In the genomic region with DNA sequence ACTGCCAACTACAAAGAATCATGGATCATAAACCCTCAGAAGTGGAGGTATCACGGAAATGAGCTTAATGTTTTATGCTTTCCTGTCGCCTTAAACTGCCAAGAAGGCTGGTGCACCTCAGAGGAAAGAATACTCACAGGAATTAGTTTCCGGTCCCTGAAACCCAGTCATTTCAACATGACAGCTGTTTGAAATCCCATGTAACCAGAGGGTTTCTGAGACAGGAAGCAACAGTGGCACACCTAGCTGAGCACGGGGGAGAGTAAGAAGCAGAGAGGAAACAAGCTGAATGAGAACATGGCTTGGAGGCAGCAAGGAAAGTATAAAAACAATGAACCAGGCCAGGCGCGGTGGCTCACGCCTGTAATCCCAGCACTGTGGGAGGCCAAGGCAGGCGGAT, we compare ENCODE assay signal across 10 cellular contexts. TPM values are rescaled to one million over a fixed set of nuclear protein-coding genes. Genes with fewer than 3 reads are reported as not detected.
A peak's percentile ranks its signal among the peaks of the same experiment; 100 is the strongest.
DNase-seq lines count a peak whose midpoint lies in the region; ATAC-seq, FAIRE-seq and TF ChIP-seq lines count a peak whose summit lies in the region.
"Had no signal": no experiment of that assay in that cellular context is flagged by ENCODE, and none has a peak within 500 bp of the region (broad histone marks: within the 10 kb centered on the region; RNA-seq: fewer than 3 reads in every experiment).

No MANE protein-coding gene starts in this region.

- DNase-seq in ACHN (peak; percentile 38), keratinocyte (ENCODE audit: low read depth, low spot score) (no peak), NCI-H1105 (lab: John Stamatoyannopoulos, UW) (no peak), mesenteric fat pad (ENCODE audit: low spot score) (no peak)
- peak; percentile 31 to 44 for DNase-seq in activated CD4-positive, alpha-beta T cell treated with anti-CD3 and anti-CD28 coated beads, Interleukin-2, amount 50 U/mL, for 48 hours
- DNase-seq: NCI-H2081 treated with DMSO at 0.1 percent for 48 hours had no signal

- peak overlapping the region; percentile 14 for H2AFZ ChIP-seq in keratinocyte (ENCODE audit: control insufficient read depth, low read length)
- H2AFZ ChIP-seq: parathyroid adenoma had no signal

- no peak overlapping the region for H3K4me3 ChIP-seq in keratinocyte (ENCODE audit: control insufficient read depth in 2 of 3, extremely low read depth in 1 of 3, insufficient read depth in 2 of 3, low read depth in 1 of 3, low read length in 3 of 3)

- peak; percentile 76 for FAIRE-seq in keratinocyte (lab: Jason Lieb, UNC)

- dilution Hi-C loops in keratinocyte (cut with MboI; ENCODE audit: extremely low pct_ligation_motif_present, low sequenced_read_pairs), result no loop called here

- ATAC-seq in GM21447 (IDR thresholded peaks at IDR 0.05; ENCODE audit: unreplicated experiment) (peak; percentile 20), HG03039 (IDR thresholded peaks at IDR 0.05; ENCODE audit: unreplicated experiment) (no peak), HG02870 (IDR thresholded peaks at IDR 0.05; ENCODE audit: unreplicated experiment) (no peak)

- no peaks in the 10 kb centered on the region for H3K9me1 ChIP-seq in keratinocyte (ENCODE audit: control insufficient read depth, extremely low read depth, insufficient read depth, low read length)

- TF ChIP-seq CTCF in keratinocyte (optimal IDR thresholded peaks at IDR 0.05 in 1 of 3, IDR thresholded peaks at IDR 0.05 in 1 of 3, conservative IDR thresholded peaks at IDR 0.05 in 1 of 3; ENCODE audit: extremely low read depth in 1 of 3, insufficient read depth in 2 of 3, low read length in 3 of 3), result no peak

- in situ Hi-C loops in ACHN (cut with HindIII; ENCODE audit: low pct_ligation_motif_present, low pct_unique_long_range_greater_than_20kb, low sequenced_read_pairs), result no loop called here

- H4K20me1 ChIP-seq in keratinocyte (ENCODE audit: control insufficient read depth, extremely low read depth, insufficient read depth, low read length), result no peaks in the 10 kb centered on the region

- H3K4me1 ChIP-seq in keratinocyte (ENCODE audit: control insufficient read depth, extremely low read depth, insufficient read depth, low read length), result peaks cover 21% of the 10 kb centered on the region

- no peak overlapping the region for H3K27ac ChIP-seq in keratinocyte (ENCODE audit: control insufficient read depth, insufficient read depth, low read length)
- H3K27ac ChIP-seq: parathyroid adenoma had no signal

- no peaks in the 10 kb centered on the region for H3K36me3 ChIP-seq in keratinocyte (ENCODE audit: control insufficient read depth in 2 of 2, extremely low read depth in 1 of 2, insufficient read depth in 2 of 2, low read length in 2 of 2)

- H3K9ac ChIP-seq in keratinocyte (ENCODE audit: control insufficient read depth, extremely low read depth, insufficient read depth, low read length), result no peak overlapping the region
- H3K9ac ChIP-seq: parathyroid adenoma had no signal

- no peaks in the 10 kb centered on the region for H3K9me3 ChIP-seq in keratinocyte (ENCODE audit: control insufficient read depth, low read depth, low read length)

- no peaks in the 10 kb centered on the region for H3K27me3 ChIP-seq in keratinocyte (ENCODE audit: control insufficient read depth, extremely low read depth, insufficient read depth, low read length)

- peaks cover 60% of the 10 kb centered on the region for H3K79me2 ChIP-seq in keratinocyte (ENCODE audit: control insufficient read depth, insufficient read depth, low read length)

- H3K4me2 ChIP-seq in keratinocyte (ENCODE audit: control insufficient read depth, extremely low read depth, insufficient read depth, low read depth, low read length), result peak overlapping the region; percentile 3

RNA-seq across cellular contexts. Expression of a gene that starts 3.9 kb away (rescaled TPM):
- polyA plus RNA-seq in keratinocyte, result 46.5 to 56.3 TPM (median 50.9 TPM) in 3 replicates
- polyA plus RNA-seq in keratinocyte (2011; ENCODE audit: low read depth), result 67.9 TPM
- polyA plus RNA-seq in keratinocyte (2011; cell fraction: cytosol; rRNA removed), result 48.3 and 75.7 TPM in 2 replicates
- 85.0 and 98.9 TPM in 2 replicates for polyA plus RNA-seq in keratinocyte (2011; cell fraction: nucleus; rRNA removed)
- polyA plus RNA-seq in keratinocyte (2012; ENCODE audit: low replicate concordance), result 35.1 and 48.7 TPM in 2 replicates
- 50.8 to 79.5 TPM (median 74.4 TPM) in 3 replicates for polyA minus RNA-seq in keratinocyte
- polyA minus RNA-seq in keratinocyte (2011; cell fraction: cytosol; rRNA and poly(A)+ RNA removed), result 48.9 TPM
- 52.1 and 101 TPM in 2 replicates for polyA minus RNA-seq in keratinocyte (2011; cell fraction: nucleus; rRNA and poly(A)+ RNA removed)
- 187 TPM for total RNA-seq in mesenteric fat pad

Comparison
In these comparisons a context has a peak if more than half of its experiments do, and no peak if none do; other contexts are left out.
1. DNase-seq: peak in ACHN (single experiment) and activated CD4-positive, alpha-beta T cell treated with anti-CD3 and anti-CD28 coated beads, Interleukin-2, amount 50 U/mL, for 48 hours (2 of 2); none in keratinocyte (single experiment), NCI-H1105 (single experiment) and mesenteric fat pad (single experiment).